ENCODE assay signal across 9 cellular contexts in genomic region chr20:11261533-11262000, GRCh38.
DNase-seq lines count a peak whose midpoint lies in the region; ATAC-seq lines count a peak whose summit lies in the region.
"Had no signal": no experiment of that assay in that cellular context is flagged by ENCODE, and none has a peak within 500 bp of the region (broad histone marks: within the 10 kb centered on the region; RNA-seq: fewer than 3 reads in every experiment).

No MANE protein-coding gene starts in this region.

- H2BK5ac ChIP-seq in mesenchymal stem cell (ENCODE audit: low read depth, low read length, poor library complexity, severe bottlenecking), result no peak overlapping the region

- H3K9me3 ChIP-seq in mesenchymal stem cell (ENCODE audit: control insufficient read depth, low read length), result peaks cover 13% of the 10 kb centered on the region

- no peaks in the 10 kb centered on the region for H3K36me3 ChIP-seq in mesenchymal stem cell (ENCODE audit: control insufficient read depth in 1 of 2, insufficient read depth in 2 of 2, low read depth in 1 of 2, low read length in 2 of 2)

- H3K36me3 Mint-ChIP-seq in activated CD4-positive, alpha-beta memory T cell treated with anti-CD3 and anti-CD28 coated beads for 36 hours, result no peaks in the 10 kb centered on the region

- H3K27me3 Mint-ChIP-seq in activated CD4-positive, alpha-beta memory T cell treated with anti-CD3 and anti-CD28 coated beads for 36 hours, result no peaks in the 10 kb centered on the region

- no peak overlapping the region for H3K4me2 ChIP-seq in mesenchymal stem cell (ENCODE audit: low read length, poor library complexity, severe bottlenecking)

- H3K23ac ChIP-seq in mesenchymal stem cell (ENCODE audit: low read length in 2 of 2), result no peak overlapping the region

- H3K27ac ChIP-seq in mesenchymal stem cell (ENCODE audit: low read length, poor library complexity, severe bottlenecking) (peak overlapping the region; percentile 56), substantia nigra (ENCODE audit: low read depth, low read length, poor library complexity, severe bottlenecking) (no peak overlapping the region)

- H3K4me3 Mint-ChIP-seq in activated CD4-positive, alpha-beta memory T cell treated with anti-CD3 and anti-CD28 coated beads for 36 hours, result no peak overlapping the region

- DNase-seq in EL (peak; percentile 89), amniotic epithelial cell (ENCODE audit: low read depth) (peak; percentile 89), mesenchymal stem cell (peak; percentile 66), substantia nigra (lab: John Stamatoyannopoulos, UW) (no peak), NCI-H1436 (lab: John Stamatoyannopoulos, UW) (no peak)
- no peak for DNase-seq in activated CD4-positive, alpha-beta memory T cell treated with anti-CD3 and anti-CD28 coated beads for 36 hours
- DNase-seq: NCI-H510A had no signal

- peak overlapping the region in 1 of 2 experiments; percentile 35 for H3K18ac ChIP-seq in mesenchymal stem cell (ENCODE audit: low read depth in 1 of 2, low read length in 2 of 2)

- POLR2A ChIA-PET in activated CD4-positive, alpha-beta memory T cell treated with anti-CD3 and anti-CD28 coated beads for 36 hours (lab: Charles Lee), result no interaction called here

- no peak overlapping the region for H4K8ac ChIP-seq in mesenchymal stem cell (ENCODE audit: low read length)

- H3K27ac Mint-ChIP-seq in activated CD4-positive, alpha-beta memory T cell treated with anti-CD3 and anti-CD28 coated beads for 36 hours, result no peak overlapping the region

- no peak overlapping the region for H2BK15ac ChIP-seq in mesenchymal stem cell (ENCODE audit: low read depth, poor library complexity, severe bottlenecking)

- peaks cover 8% of the 10 kb centered on the region for H3K4me1 ChIP-seq in mesenchymal stem cell (ENCODE audit: control insufficient read depth, insufficient read depth, low read depth, low read length)

- 61% methylated on average over 4 of the region's 5 CpGs for WGBS in mesenchymal stem cell

- H3K14ac ChIP-seq in mesenchymal stem cell (ENCODE audit: low read length in 2 of 2), result peak overlapping the region in 1 of 2 experiments; percentile 0

- no peak overlapping the region for H2AFZ ChIP-seq in mesenchymal stem cell (ENCODE audit: low read depth, low read length)

- peak overlapping the region; percentile 1 to 34 for H2BK12ac ChIP-seq in mesenchymal stem cell (ENCODE audit: low read length in 2 of 2)

- no peak overlapping the region for H3K4me3 ChIP-seq in mesenchymal stem cell (ENCODE audit: insufficient read depth in 1 of 2, low read depth in 1 of 2, low read length in 2 of 2)

- no peaks in the 10 kb centered on the region for H3K4me1 Mint-ChIP-seq in activated CD4-positive, alpha-beta memory T cell treated with anti-CD3 and anti-CD28 coated beads for 36 hours (ENCODE audit: low read depth)

- CTCF ChIA-PET in activated CD4-positive, alpha-beta memory T cell treated with anti-CD3 and anti-CD28 coated beads for 36 hours (lab: Charles Lee), result no interaction called here

- peak overlapping the region; percentile 13 for H3K9ac ChIP-seq in mesenchymal stem cell (ENCODE audit: low read length)

- no peak overlapping the region for H2AK5ac ChIP-seq in mesenchymal stem cell (ENCODE audit: low read length, severe bottlenecking)

- no peaks in the 10 kb centered on the region for H3K79me1 ChIP-seq in mesenchymal stem cell (replicated peaks; ENCODE audit: low read length, poor library complexity, severe bottlenecking)

- H3K4ac ChIP-seq in mesenchymal stem cell (ENCODE audit: low read depth in 1 of 2, low read length in 2 of 2), result peak overlapping the region in 1 of 2 experiments; percentile 39

- intact Hi-C loops in activated CD4-positive, alpha-beta memory T cell treated with anti-CD3 and anti-CD28 coated beads for 36 hours (cut with micrococcal nuclease), result no loop called here

- peaks cover 0 to 5% of the 10 kb centered on the region in 2 experiments for H3K27me3 ChIP-seq in mesenchymal stem cell (ENCODE audit: control insufficient read depth in 1 of 2, insufficient read depth in 1 of 2, low read length in 2 of 2)

- H3K9me3 Mint-ChIP-seq in activated CD4-positive, alpha-beta memory T cell treated with anti-CD3 and anti-CD28 coated beads for 36 hours, result peaks cover 14% of the 10 kb centered on the region

- peak; percentile 81 for ATAC-seq in HG02798 (IDR thresholded peaks at IDR 0.05; ENCODE audit: poor library complexity, unreplicated experiment)
- ATAC-seq in GM18858 (IDR thresholded peaks at IDR 0.05; ENCODE audit: unreplicated experiment), result no peak

- H4K91ac ChIP-seq in mesenchymal stem cell (ENCODE audit: low read length), result no peak overlapping the region

- H2BK120ac ChIP-seq in mesenchymal stem cell (ENCODE audit: low read depth, low read length), result peak overlapping the region; percentile 0

Comparison
In these comparisons a context has a peak if more than half of its experiments do, and no peak if none do; other contexts are left out.
1. DNase-seq: peak in EL (single experiment), amniotic epithelial cell (single experiment) and mesenchymal stem cell (single experiment); none in substantia nigra (0 of 49), activated CD4-positive, alpha-beta memory T cell treated with anti-CD3 and anti-CD28 coated beads for 36 hours (single experiment) and NCI-H1436 (single experiment).